Comparison of ENCODE assay signal across 1 cellular context in the genomic region with DNA sequence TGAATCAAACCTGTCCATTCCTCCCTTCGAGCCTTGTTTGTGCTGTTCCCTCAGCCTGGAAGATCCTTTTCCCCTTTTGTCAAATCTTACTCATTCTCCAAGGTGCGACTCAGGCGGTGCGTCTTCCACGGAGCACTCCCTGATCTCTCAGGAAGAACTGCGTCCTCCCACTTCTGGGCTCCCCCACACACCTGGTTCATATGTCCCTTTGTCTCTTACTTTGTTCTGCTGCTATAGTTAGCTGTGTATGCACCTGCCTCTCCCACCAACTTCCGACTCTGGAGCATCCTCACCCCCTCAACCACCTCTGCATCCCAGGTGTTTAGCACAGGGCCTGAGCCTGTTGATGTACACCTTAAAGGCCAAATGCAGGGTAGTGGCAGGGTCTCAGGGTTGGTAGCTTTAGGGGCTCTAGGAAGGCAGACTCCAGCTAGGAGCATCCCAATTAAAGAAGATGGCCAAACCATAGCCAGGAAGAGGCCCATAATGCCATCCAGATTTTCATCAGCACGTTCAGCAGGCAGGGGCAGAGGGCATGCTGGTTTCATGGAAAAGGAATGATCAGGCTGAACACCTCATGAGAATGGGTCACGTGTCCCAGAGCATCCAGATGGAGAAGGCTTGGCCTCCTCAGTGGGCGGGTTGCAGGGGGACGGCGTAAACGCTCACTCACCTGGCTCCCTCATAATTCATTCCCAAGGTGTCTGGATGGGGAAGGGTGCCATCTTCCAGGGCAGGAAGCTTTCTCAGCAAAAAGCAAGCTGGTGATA.
TF ChIP-seq lines count a peak whose summit lies in the region.

No MANE protein-coding gene starts in this region.

TF ChIP-seq in Ishikawa, 13 proteins besides CTCF, POLR2A, EP300 and RAD21 (continued from another document):
- no peak for TF ChIP-seq TAF1 (IDR thresholded peaks at IDR 0.05; ENCODE audit: low read depth)
- no peak for TF ChIP-seq TEAD4 (IDR thresholded peaks at IDR 0.05)
- TF ChIP-seq CREB1 (IDR thresholded peaks at IDR 0.05; ENCODE audit: low read depth) = no peak
- TF ChIP-seq NFIC (IDR thresholded peaks at IDR 0.05) = no peak
- TF ChIP-seq, protein P1, sequence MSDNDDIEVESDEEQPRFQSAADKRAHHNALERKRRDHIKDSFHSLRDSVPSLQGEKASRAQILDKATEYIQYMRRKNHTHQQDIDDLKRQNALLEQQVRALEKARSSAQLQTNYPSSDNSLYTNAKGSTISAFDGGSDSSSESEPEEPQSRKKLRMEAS (IDR thresholded peaks at IDR 0.05) = no peak
TF ChIP-seq in Ishikawa: peak in this region for 1.
